In genomic region chr14:43651896-43652295, GRCh38 we compare ENCODE assay signal across 30 cellular contexts.
"Had no signal": no experiment of that assay in that cellular context is flagged by ENCODE, and none has a peak within 500 bp of the region (broad histone marks: within the 10 kb centered on the region; RNA-seq: fewer than 3 reads in every experiment).

No MANE protein-coding gene starts in this region.

- H3K4me1 Mint-ChIP-seq: activated naive CD4-positive, alpha-beta T cell treated with anti-CD3 and anti-CD28 coated beads, Interleukin-2, amount 50 U/mL, for 24 hours; activated naive CD8-positive, alpha-beta T cell treated with anti-CD3 and anti-CD28 coated beads, Interleukin-2, amount 50 U/mL, for 24 hours; activated T-helper 17 cell treated with anti-CD3 and anti-CD28 coated beads, Interleukin-2, amount 50 U/mL, for 72 hours; immature natural killer cell; natural killer cell; neural progenitor cell; stimulated activated memory B cell treated with anti-CD40 and anti-IgM and Interleukin-4, amounts not matched to agents 10 μg/mL and 1 μg/mL and 100 μg/mL, for 72 hours; stimulated activated naive CD8-positive, alpha-beta T cell treated with anti-CD3 and anti-CD28 coated beads, Interleukin-15, amount 100 ng/mL, for 72 hours had no signal

- H3K27ac Mint-ChIP-seq: activated CD8-positive, alpha-beta T cell treated with anti-CD3 and anti-CD28 coated beads for 36 hours; activated naive CD4-positive, alpha-beta T cell treated with anti-CD3 and anti-CD28 coated beads, Interleukin-2, amount 50 U/mL, for 24 hours; activated naive CD8-positive, alpha-beta T cell treated with anti-CD3 and anti-CD28 coated beads, Interleukin-2, amount 50 U/mL, for 24 hours; activated T-helper 17 cell treated with anti-CD3 and anti-CD28 coated beads, Interleukin-2, amount 50 U/mL, for 72 hours; immature natural killer cell; natural killer cell; neural progenitor cell; stimulated activated memory B cell treated with anti-CD40 and anti-IgM and Interleukin-4, amounts not matched to agents 10 μg/mL and 1 μg/mL and 100 μg/mL, for 72 hours; stimulated activated naive CD8-positive, alpha-beta T cell treated with anti-CD3 and anti-CD28 coated beads, Interleukin-15, amount 100 ng/mL, for 72 hours; type B pancreatic cell; WTC11 had no signal

- H3K4me3 Mint-ChIP-seq: activated CD8-positive, alpha-beta T cell treated with anti-CD3 and anti-CD28 coated beads for 36 hours; activated naive CD4-positive, alpha-beta T cell treated with anti-CD3 and anti-CD28 coated beads, Interleukin-2, amount 50 U/mL, for 24 hours; activated naive CD8-positive, alpha-beta T cell treated with anti-CD3 and anti-CD28 coated beads, Interleukin-2, amount 50 U/mL, for 24 hours; activated T-cell treated with anti-CD3 and anti-CD28 coated beads, Interleukin-2, amount 50 U/mL, for 4 hours; activated T-helper 17 cell treated with anti-CD3 and anti-CD28 coated beads, Interleukin-2, amount 50 U/mL, for 72 hours; immature natural killer cell; natural killer cell; neural progenitor cell; stimulated activated memory B cell treated with anti-CD40 and anti-IgM and Interleukin-4, amounts not matched to agents 10 μg/mL and 1 μg/mL and 100 μg/mL, for 72 hours; stimulated activated naive CD8-positive, alpha-beta T cell treated with anti-CD3 and anti-CD28 coated beads, Interleukin-15, amount 100 ng/mL, for 72 hours; type B pancreatic cell; WTC11 had no signal

- H3K4me1 ChIP-seq: breast epithelium, esophagus muscularis mucosa, foreskin keratinocyte, heart left ventricle, neural progenitor cell, parathyroid adenoma, psoas muscle, uterus had no signal

- H3K27me3 ChIP-seq: breast epithelium, esophagus muscularis mucosa, foreskin keratinocyte, heart left ventricle, neural progenitor cell, uterus had no signal

- H3K9me3 ChIP-seq: psoas muscle, uterus had no signal

- DNase-seq: activated CD4-positive, alpha-beta T cell treated with anti-CD3 and anti-CD28 coated beads, Interleukin-2, amount 50 U/mL, for 1 hour; activated CD8-positive, alpha-beta T cell treated with anti-CD3 and anti-CD28 coated beads for 36 hours; activated gamma-delta T cell treated with Interleukin-2 at 50 U/mL for 16 hours; activated naive CD8-positive, alpha-beta T cell treated with anti-CD3 and anti-CD28 coated beads, Interleukin-2, amount 50 U/mL, for 24 hours; activated T-cell treated with anti-CD3 and anti-CD28 coated beads, Interleukin-2, amount 50 U/mL, for 4 hours; central memory CD4-positive, alpha-beta T cell; heart left ventricle; hypothalamus; immature natural killer cell; kidney; natural killer cell; occipital lobe; psoas muscle; stimulated activated CD4-positive, alpha-beta T cell treated with anti-CD3 and anti-CD28 coated beads, Interleukin-1b, Interleukin-23, amount 100 ng/mL, for 48 hours; stimulated activated CD4-positive, alpha-beta T cell treated with anti-CD3 and anti-CD28 coated beads, Interleukin-4, amount 100 ng/mL, for 4 hours; stimulated activated CD8-positive, alpha-beta memory T cell treated with anti-CD3 and anti-CD28 coated beads, Interleukin-4, amount 100 ng/mL, for 48 hours; stimulated activated naive CD8-positive, alpha-beta T cell treated with anti-CD3 and anti-CD28 coated beads, Interleukin-15, amount 100 ng/mL, for 72 hours; substantia nigra; uterus had no signal

- ATAC-seq: activated CD8-positive, alpha-beta T cell treated with anti-CD3 and anti-CD28 coated beads for 36 hours; activated naive CD8-positive, alpha-beta T cell treated with anti-CD3 and anti-CD28 coated beads, Interleukin-2, amount 50 U/mL, for 24 hours; activated T-cell treated with anti-CD3 and anti-CD28 coated beads, Interleukin-2, amount 50 U/mL, for 4 hours; activated T-helper 17 cell treated with anti-CD3 and anti-CD28 coated beads, Interleukin-2, amount 50 U/mL, for 72 hours; foreskin keratinocyte; heart left ventricle; natural killer cell; psoas muscle; stimulated activated memory B cell treated with anti-CD40 and anti-IgM and Interleukin-4, amounts not matched to agents 10 μg/mL and 1 μg/mL and 100 μg/mL, for 72 hours; stimulated activated naive CD8-positive, alpha-beta T cell treated with anti-CD3 and anti-CD28 coated beads, Interleukin-15, amount 100 ng/mL, for 72 hours; WTC11 had no signal

- H3K36me3 ChIP-seq: breast epithelium, esophagus muscularis mucosa, heart left ventricle, neural progenitor cell, uterus had no signal

- H3K9me3 Mint-ChIP-seq: neural progenitor cell had no signal

- H3K36me3 Mint-ChIP-seq: activated naive CD4-positive, alpha-beta T cell treated with anti-CD3 and anti-CD28 coated beads, Interleukin-2, amount 50 U/mL, for 24 hours; neural progenitor cell; stimulated activated memory B cell treated with anti-CD40 and anti-IgM and Interleukin-4, amounts not matched to agents 10 μg/mL and 1 μg/mL and 100 μg/mL, for 72 hours; type B pancreatic cell had no signal

- H3K4me3 ChIP-seq: breast epithelium, esophagus muscularis mucosa, heart left ventricle, neural progenitor cell, psoas muscle, smooth muscle cell, uterus had no signal

- H3K27me3 Mint-ChIP-seq: activated CD8-positive, alpha-beta T cell treated with anti-CD3 and anti-CD28 coated beads for 36 hours; activated naive CD4-positive, alpha-beta T cell treated with anti-CD3 and anti-CD28 coated beads, Interleukin-2, amount 50 U/mL, for 24 hours; activated naive CD8-positive, alpha-beta T cell treated with anti-CD3 and anti-CD28 coated beads, Interleukin-2, amount 50 U/mL, for 24 hours; activated T-helper 17 cell treated with anti-CD3 and anti-CD28 coated beads, Interleukin-2, amount 50 U/mL, for 72 hours; stimulated activated memory B cell treated with anti-CD40 and anti-IgM and Interleukin-4, amounts not matched to agents 10 μg/mL and 1 μg/mL and 100 μg/mL, for 72 hours; stimulated activated naive CD8-positive, alpha-beta T cell treated with anti-CD3 and anti-CD28 coated beads, Interleukin-15, amount 100 ng/mL, for 72 hours; type B pancreatic cell had no signal
